Comparison of ENCODE assay signal across 8 cellular contexts in the genomic region with DNA sequence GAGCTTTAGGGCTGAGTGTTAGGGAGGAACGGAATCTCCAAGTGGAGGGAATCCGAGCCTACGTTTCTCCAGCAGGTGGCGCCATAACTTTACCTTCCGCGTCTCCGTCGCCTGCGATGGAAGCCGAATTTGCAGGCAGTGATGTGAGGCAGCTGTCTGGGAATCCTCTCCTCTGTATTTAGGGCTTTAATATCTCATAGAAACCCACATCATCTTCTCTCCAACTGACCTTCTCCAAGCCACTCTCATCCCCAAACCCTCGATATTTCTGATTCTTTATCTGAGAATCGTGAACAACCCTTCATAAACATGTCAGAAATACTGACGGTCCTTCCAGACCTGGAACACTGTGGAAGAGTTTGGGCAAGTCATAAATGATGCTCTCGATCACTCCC. TPM values are rescaled to one million over a fixed set of nuclear protein-coding genes. Genes with fewer than 3 reads are reported as not detected.
DNase-seq lines count a peak whose midpoint lies in the region; ATAC-seq and TF ChIP-seq lines count a peak whose summit lies in the region.

No MANE protein-coding gene starts in this region.

- no peak overlapping the region for H3K4me3 ChIP-seq in uterus

- H3K4me1 Mint-ChIP-seq in activated naive CD4-positive, alpha-beta T cell treated with anti-CD3 and anti-CD28 coated beads, Interleukin-2, amount 10 ng/mL, durations not matched to agents 7 days and 5 days, result no peaks in the 10 kb centered on the region
- H3K4me1 Mint-ChIP-seq in glutamatergic neuron (ENCODE audit: low read depth, unreplicated experiment), result peaks cover 2% of the 10 kb centered on the region

- intact Hi-C loops in posterior vena cava (cut with DNase I), result loop anchor here (5.0 kb wide), 2 partner anchors 511 to 516 kb away; no protein-coding TSS in a partner anchor
- intact Hi-C loops in uterus (cut with DNase I; ENCODE audit: low total_unique reads), result loop anchor here (5.0 kb wide), 1 partner anchor 511 kb away; no protein-coding TSS in a partner anchor

- H3K27me3 ChIP-seq in uterus, result no peaks in the 10 kb centered on the region

- H3K4me3 Mint-ChIP-seq in activated naive CD4-positive, alpha-beta T cell treated with anti-CD3 and anti-CD28 coated beads, Interleukin-2, amount 10 ng/mL, durations not matched to agents 7 days and 5 days, result no peak overlapping the region
- H3K4me3 Mint-ChIP-seq in glutamatergic neuron (ENCODE audit: unreplicated experiment), result no peak overlapping the region

- H3K36me3 Mint-ChIP-seq in activated naive CD4-positive, alpha-beta T cell treated with anti-CD3 and anti-CD28 coated beads, Interleukin-2, amount 10 ng/mL, durations not matched to agents 7 days and 5 days, result no peaks in the 10 kb centered on the region
- no peaks in the 10 kb centered on the region for H3K36me3 Mint-ChIP-seq in glutamatergic neuron (ENCODE audit: unreplicated experiment)

- peaks cover 25% of the 10 kb centered on the region for H3K27me3 Mint-ChIP-seq in activated naive CD4-positive, alpha-beta T cell treated with anti-CD3 and anti-CD28 coated beads, Interleukin-2, amount 10 ng/mL, durations not matched to agents 7 days and 5 days
- peaks cover 1% of the 10 kb centered on the region for H3K27me3 Mint-ChIP-seq in glutamatergic neuron (ENCODE audit: unreplicated experiment)

- DNase-seq in GM03348 (ENCODE audit: low spot score) (peak; percentile 89), NCI-H1092 (lab: John Stamatoyannopoulos, UW) (peak; percentile 57), glutamatergic neuron (peak; percentile 83), posterior vena cava (ENCODE audit: low spot score) (peak; percentile 92), uterus (peak; percentile 69 to 75)
- DNase-seq in activated naive CD4-positive, alpha-beta T cell treated with anti-CD3 and anti-CD28 coated beads, Interleukin-2, amount 10 ng/mL, durations not matched to agents 7 days and 5 days, result peak; percentile 74

- ATAC-seq in SK-N-SH treated with all-trans-retinoic acid at 6 μM for 48 hours (peak; percentile 97), GM19467 (IDR thresholded peaks at IDR 0.05; ENCODE audit: unreplicated experiment) (no peak)

- H3K27ac Mint-ChIP-seq in activated naive CD4-positive, alpha-beta T cell treated with anti-CD3 and anti-CD28 coated beads, Interleukin-2, amount 10 ng/mL, durations not matched to agents 7 days and 5 days, result no peak overlapping the region
- H3K27ac Mint-ChIP-seq in glutamatergic neuron (ENCODE audit: unreplicated experiment), result no peak overlapping the region

- TF ChIP-seq CTCF in glutamatergic neuron (IDR thresholded peaks at IDR 0.05; ENCODE audit: partially characterized antibody, unreplicated experiment), result peak; percentile 91
- peak; percentile 77 to 87 (median 78) for TF ChIP-seq CTCF in uterus (IDR thresholded peaks at IDR 0.05)

- H3K36me3 ChIP-seq in uterus, result no peaks in the 10 kb centered on the region

- no peak for TF ChIP-seq POLR2A in uterus (IDR thresholded peaks at IDR 0.05)

- no peak overlapping the region for H3K27ac ChIP-seq in uterus

- CTCF ChIA-PET in activated naive CD4-positive, alpha-beta T cell treated with anti-CD3 and anti-CD28 coated beads, Interleukin-2, amount 10 ng/mL, durations not matched to agents 7 days and 5 days (lab: Charles Lee), result interaction anchor here (0.5 to 4.9 kb wide), 16 partner anchors 9 to 1340 kb away, joined by 3 to 40 read pairs (median 4); no protein-coding TSS in a partner anchor

- H3K9me3 ChIP-seq in uterus, result no peaks in the 10 kb centered on the region

- no peaks in the 10 kb centered on the region for H3K9me3 Mint-ChIP-seq in activated naive CD4-positive, alpha-beta T cell treated with anti-CD3 and anti-CD28 coated beads, Interleukin-2, amount 10 ng/mL, durations not matched to agents 7 days and 5 days
- H3K9me3 Mint-ChIP-seq in glutamatergic neuron (ENCODE audit: unreplicated experiment), result no peaks in the 10 kb centered on the region

- no peaks in the 10 kb centered on the region for H3K4me1 ChIP-seq in uterus

TF ChIP-seq in SK-N-SH treated with all-trans-retinoic acid at 6 μM for 48 hours, 23 proteins besides CTCF, POLR2A, EP300 and RAD21:
- TF ChIP-seq, protein P1, sequence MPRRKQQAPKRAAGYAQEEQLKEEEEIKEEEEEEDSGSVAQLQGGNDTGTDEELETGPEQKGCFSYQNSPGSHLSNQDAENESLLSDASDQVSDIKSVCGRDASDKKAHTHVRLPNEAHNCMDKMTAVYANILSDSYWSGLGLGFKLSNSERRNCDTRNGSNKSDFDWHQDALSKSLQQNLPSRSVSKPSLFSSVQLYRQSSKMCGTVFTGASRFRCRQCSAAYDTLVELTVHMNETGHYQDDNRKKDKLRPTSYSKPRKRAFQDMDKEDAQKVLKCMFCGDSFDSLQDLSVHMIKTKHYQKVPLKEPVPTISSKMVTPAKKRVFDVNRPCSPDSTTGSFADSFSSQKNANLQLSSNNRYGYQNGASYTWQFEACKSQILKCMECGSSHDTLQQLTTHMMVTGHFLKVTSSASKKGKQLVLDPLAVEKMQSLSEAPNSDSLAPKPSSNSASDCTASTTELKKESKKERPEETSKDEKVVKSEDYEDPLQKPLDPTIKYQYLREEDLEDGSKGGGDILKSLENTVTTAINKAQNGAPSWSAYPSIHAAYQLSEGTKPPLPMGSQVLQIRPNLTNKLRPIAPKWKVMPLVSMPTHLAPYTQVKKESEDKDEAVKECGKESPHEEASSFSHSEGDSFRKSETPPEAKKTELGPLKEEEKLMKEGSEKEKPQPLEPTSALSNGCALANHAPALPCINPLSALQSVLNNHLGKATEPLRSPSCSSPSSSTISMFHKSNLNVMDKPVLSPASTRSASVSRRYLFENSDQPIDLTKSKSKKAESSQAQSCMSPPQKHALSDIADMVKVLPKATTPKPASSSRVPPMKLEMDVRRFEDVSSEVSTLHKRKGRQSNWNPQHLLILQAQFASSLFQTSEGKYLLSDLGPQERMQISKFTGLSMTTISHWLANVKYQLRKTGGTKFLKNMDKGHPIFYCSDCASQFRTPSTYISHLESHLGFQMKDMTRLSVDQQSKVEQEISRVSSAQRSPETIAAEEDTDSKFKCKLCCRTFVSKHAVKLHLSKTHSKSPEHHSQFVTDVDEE (CRISPR knock-in tag; IDR thresholded peaks at IDR 0.05), result 0 out of 2 replicates have a peak, but pooled peaks have one; percentile 13
- TF ChIP-seq, protein P2, sequence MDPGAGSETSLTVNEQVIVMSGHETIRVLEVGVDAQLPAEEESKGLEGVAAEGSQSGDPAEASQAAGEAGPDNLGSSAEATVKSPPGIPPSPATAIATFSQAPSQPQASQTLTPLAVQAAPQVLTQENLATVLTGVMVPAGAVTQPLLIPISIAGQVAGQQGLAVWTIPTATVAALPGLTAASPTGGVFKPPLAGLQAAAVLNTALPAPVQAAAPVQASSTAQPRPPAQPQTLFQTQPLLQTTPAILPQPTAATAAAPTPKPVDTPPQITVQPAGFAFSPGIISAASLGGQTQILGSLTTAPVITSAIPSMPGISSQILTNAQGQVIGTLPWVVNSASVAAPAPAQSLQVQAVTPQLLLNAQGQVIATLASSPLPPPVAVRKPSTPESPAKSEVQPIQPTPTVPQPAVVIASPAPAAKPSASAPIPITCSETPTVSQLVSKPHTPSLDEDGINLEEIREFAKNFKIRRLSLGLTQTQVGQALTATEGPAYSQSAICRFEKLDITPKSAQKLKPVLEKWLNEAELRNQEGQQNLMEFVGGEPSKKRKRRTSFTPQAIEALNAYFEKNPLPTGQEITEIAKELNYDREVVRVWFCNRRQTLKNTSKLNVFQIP (CRISPR knock-in tag; IDR thresholded peaks at IDR 0.05; ENCODE audit: borderline replicate concordance, low read depth), result no peak

RNA-seq across cellular contexts. Expression of a gene that starts 27.5 kb away (rescaled TPM):
- total RNA-seq in glutamatergic neuron (ENCODE audit: unreplicated experiment) (0.56 TPM), posterior vena cava (1 to 10 TPM in 1 of 2 donors, under 1 TPM in 1; 0.33 to 1.3 TPM), uterus (under 1 TPM in 2 of 4 donors, not detected in 2; 0.24 to 0.48 TPM)

RNA-seq across cellular contexts. Expression of a gene that starts 40.2 kb away (rescaled TPM):
- total RNA-seq in glutamatergic neuron (ENCODE audit: unreplicated experiment) (0.86 TPM), posterior vena cava (not detected), uterus (not detected)
